ENCODE assay signal across 16 cellular contexts in the genomic region with DNA sequence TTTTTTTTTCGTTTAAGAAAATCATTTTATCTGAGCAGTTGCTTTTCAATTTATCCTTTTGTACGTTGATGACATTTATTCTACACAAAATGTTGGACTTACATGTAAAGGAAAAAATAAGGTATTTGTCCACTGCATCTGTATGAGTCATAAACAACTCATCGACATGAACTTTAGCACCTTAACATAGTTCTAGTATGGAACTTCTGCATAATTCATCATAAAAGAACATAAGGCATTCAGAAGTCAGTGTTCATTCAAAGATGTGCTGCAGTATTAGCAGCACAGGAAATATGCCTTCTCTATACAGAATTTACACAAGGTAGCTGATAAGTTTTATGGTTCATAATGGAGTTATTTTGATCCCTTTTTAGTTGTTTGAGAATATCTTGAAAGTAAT.
DNase-seq lines count a peak whose midpoint lies in the region; ATAC-seq and TF ChIP-seq lines count a peak whose summit lies in the region.
"Had no signal": no experiment of that assay in that cellular context is flagged by ENCODE, and none has a peak within 500 bp of the region (broad histone marks: within the 10 kb centered on the region; RNA-seq: fewer than 3 reads in every experiment).

No MANE protein-coding gene starts in this region.

- no peak overlapping the region for H2BK5ac ChIP-seq in H9 (ENCODE audit: insufficient read length, low read length)

- no peak overlapping the region for H3K56ac ChIP-seq in H9 (ENCODE audit: insufficient read length, low read depth, low read length)

- peaks cover 7 to 20% of the 10 kb centered on the region in 2 experiments for H3K4me1 Mint-ChIP-seq in H9
- H3K4me1 Mint-ChIP-seq: CD8-positive, alpha-beta memory T cell; IgD-negative memory B cell had no signal

- no peak overlapping the region for H3T11ph ChIP-seq in H9 (ENCODE audit: low read length)

- no peak overlapping the region for H2BK20ac ChIP-seq in H9 (ENCODE audit: low read depth, low read length, poor library complexity, severe bottlenecking)

- no peak overlapping the region for H3K4ac ChIP-seq in H9 (ENCODE audit: low read depth, low read length)

- no peak overlapping the region for H2BK120ac ChIP-seq in H9 (ENCODE audit: low read depth, low read length, poor library complexity, severe bottlenecking)

- TF ChIP-seq POLR2A in breast epithelium (IDR thresholded peaks at IDR 0.05), result no peak

- H3K27ac Mint-ChIP-seq in H9, result no peak overlapping the region
- H3K27ac Mint-ChIP-seq: CD8-positive, alpha-beta memory T cell; IgD-negative memory B cell had no signal

- H3K27me3 Mint-ChIP-seq in H9 (ENCODE audit: low read depth), result no peaks in the 10 kb centered on the region
- H3K27me3 Mint-ChIP-seq: CD8-positive, alpha-beta memory T cell; IgD-negative memory B cell had no signal

- H3K4me1 ChIP-seq in mammary epithelial cell (ENCODE audit: insufficient read depth, low read length) (no peaks in the 10 kb centered on the region), breast epithelium (no peaks in the 10 kb centered on the region), H9 (ENCODE audit: insufficient read depth, low read length) (no peaks in the 10 kb centered on the region)
- H3K4me1 ChIP-seq: Caco-2 had no signal

- no peaks in the 10 kb centered on the region for H3K23me2 ChIP-seq in H9 (ENCODE audit: insufficient read length, low read depth, low read length, poor library complexity, severe bottlenecking)

- H3K27me3 ChIP-seq in mammary epithelial cell (ENCODE audit: insufficient read depth, low read length) (no peaks in the 10 kb centered on the region), breast epithelium (no peaks in the 10 kb centered on the region), H9 (ENCODE audit: insufficient read depth, low read length) (no peaks in the 10 kb centered on the region)
- H3K27me3 ChIP-seq: BLaER1 had no signal

- H4K20me1 ChIP-seq in mammary epithelial cell (ENCODE audit: insufficient read depth, low read length), result no peaks in the 10 kb centered on the region
- H4K20me1 ChIP-seq in H9 (ENCODE audit: control insufficient read depth, insufficient read depth, insufficient read length), result no peaks in the 10 kb centered on the region
- H4K20me1 ChIP-seq: BLaER1 had no signal

- no peak overlapping the region for H3K14ac ChIP-seq in H9 (ENCODE audit: insufficient read depth, low read length)

- CTCF ChIA-PET in mammary epithelial cell (lab: Charles Lee; ENCODE audit: low non-redundant PET), result no interaction called here

- H4K91ac ChIP-seq in H9 (ENCODE audit: insufficient read length, low read depth, low read length), result no peak overlapping the region

- BruUV-seq in mammary epithelial cell (replicated peaks; lab: Mats Ljungman, UMichigan), result no TSS peak

- peaks cover 0 to 2% (median 0%) of the 10 kb centered on the region in 3 experiments; a peak in 2 of 7 replicates for H3K36me3 Mint-ChIP-seq in H9 (ENCODE audit: insufficient read depth in 1 of 3, low read depth in 3 of 3)
- H3K36me3 Mint-ChIP-seq: IgD-negative memory B cell had no signal

- no peak overlapping the region for H4K5ac ChIP-seq in H9 (ENCODE audit: insufficient read length, low read depth, low read length)

- dilution Hi-C loops in mammary epithelial cell (cut with HindIII; ENCODE audit: low sequenced_read_pairs), result no loop called here

- H3K36me3 ChIP-seq in mammary epithelial cell (ENCODE audit: insufficient read depth, low read length) (no peaks in the 10 kb centered on the region), breast epithelium (no peaks in the 10 kb centered on the region)
- H3K36me3 ChIP-seq: BLaER1 had no signal

- no peaks in the 10 kb centered on the region for H3K79me2 ChIP-seq in mammary epithelial cell (ENCODE audit: insufficient read depth, low read length)
- H3K79me2 ChIP-seq in H9 (ENCODE audit: insufficient read depth, low read length), result no peaks in the 10 kb centered on the region

- H3K27ac ChIP-seq in mammary epithelial cell (ENCODE audit: insufficient read depth, low read depth, low read length), result no peak overlapping the region
- H3K27ac ChIP-seq in breast epithelium, result no peak overlapping the region
- H3K27ac ChIP-seq in H9 (ENCODE audit: insufficient read length, low read depth, low read length), result no peak overlapping the region
- H3K27ac ChIP-seq: 22Rv1, BLaER1, GM23248, HL-60 had no signal

- H2BK15ac ChIP-seq in H9 (ENCODE audit: low read depth, low read length), result no peak overlapping the region

- no peak for ATAC-seq in GM21619 (IDR thresholded peaks at IDR 0.05; ENCODE audit: unreplicated experiment)

- 72% methylated on average over 3 of the region's 3 CpGs for WGBS in mammary epithelial cell (ENCODE audit: low coverage, missing lambda C conversion rate)
- WGBS in H9 (ENCODE audit: extremely low coverage, insufficient read length, low lambda C conversion rate), result no CpG with 5 or more reads among the region's 3 CpGs

- no peak overlapping the region for H2BK12ac ChIP-seq in H9 (ENCODE audit: insufficient read length, low read depth, low read length)

- intact Hi-C loops in mammary epithelial cell (cut with micrococcal nuclease) (no loop called here), breast epithelium (cut with DNase I; ENCODE audit: low total_unique reads) (no loop called here)

- H3K9me3 Mint-ChIP-seq in H9, result no peaks in the 10 kb centered on the region

- H3K9me3 ChIP-seq in mammary epithelial cell (replicated peaks; ENCODE audit: insufficient read depth, low read length) (no peaks in the 10 kb centered on the region), breast epithelium (peaks cover 0 to 4% of the 10 kb centered on the region in 2 donors), H9 (ENCODE audit: control insufficient read depth, low read depth, low read length) (no peaks in the 10 kb centered on the region)
- H3K9me3 ChIP-seq: BLaER1, Caco-2 had no signal

- H2AFZ ChIP-seq in mammary epithelial cell (ENCODE audit: low read depth, low read length) (no peak overlapping the region), H9 (ENCODE audit: low read length) (no peak overlapping the region)
- H2AFZ ChIP-seq: GM23248 had no signal

- no peak overlapping the region for H3K18ac ChIP-seq in H9 (ENCODE audit: insufficient read length, low read depth, low read length)

- TF ChIP-seq CTCF in mammary epithelial cell (conservative IDR thresholded peaks at IDR 0.05 in 1 of 2, IDR thresholded peaks at IDR 0.05 in 1 of 2; ENCODE audit: extremely low read depth in 1 of 2, insufficient read depth in 1 of 2, low read depth in 1 of 2, low read length in 2 of 2) (no peak), breast epithelium (IDR thresholded peaks at IDR 0.05) (no peak), choroid plexus epithelial cell (conservative IDR thresholded peaks at IDR 0.05; ENCODE audit: low read depth, low read length) (no peak), H9 (conservative IDR thresholded peaks at IDR 0.05) (no peak)

- H3K4me2 ChIP-seq in mammary epithelial cell (ENCODE audit: insufficient read depth, low read depth, low read length), result no peak overlapping the region
- H3K4me2 ChIP-seq in H9 (ENCODE audit: insufficient read depth, insufficient read length, low read length), result no peak overlapping the region
- H3K4me2 ChIP-seq: BLaER1 had no signal

- no peak overlapping the region for H4K8ac ChIP-seq in H9 (replicated peaks; ENCODE audit: insufficient read length, low read depth, low read length)

- DNase-seq in mammary epithelial cell, result peak; percentile 41
- no peak for DNase-seq in breast epithelium (ENCODE audit: low spot score in 2 of 2)
- peak; percentile 20 for DNase-seq in RKO (ENCODE audit: low spot score)
- DNase-seq in choroid plexus epithelial cell (ENCODE audit: low read depth), result peak; percentile 9
- no peak for DNase-seq in H9
- no peak for DNase-seq in activated CD4-positive, alpha-beta T cell treated with anti-CD3 and anti-CD28 coated beads for 4 hours
- DNase-seq: AML-193; Caco-2; CD8-positive, alpha-beta memory T cell; GF-D8; GM23248 had no signal

- no peak overlapping the region for H3K4me3 Mint-ChIP-seq in H9
- H3K4me3 Mint-ChIP-seq: CD8-positive, alpha-beta memory T cell; IgD-negative memory B cell had no signal

- H2AK5ac ChIP-seq in H9 (ENCODE audit: insufficient read length, low read length), result no peak overlapping the region

- H3K4me3 ChIP-seq in mammary epithelial cell (replicated peaks in 1 of 3; ENCODE audit: insufficient read depth in 1 of 3, low read depth in 2 of 3, low read length in 3 of 3) (no peak overlapping the region), breast epithelium (no peak overlapping the region), choroid plexus epithelial cell (ENCODE audit: low read depth, low read length) (no peak overlapping the region)
- H3K4me3 ChIP-seq: BLaER1, GM23248 had no signal

- in situ Hi-C loops in mammary epithelial cell (cut with MboI; ENCODE audit: low sequenced_read_pairs in 2 of 2), result no loop called here

- H3K9ac ChIP-seq in mammary epithelial cell (ENCODE audit: insufficient read depth, low read length) (no peak overlapping the region), H9 (ENCODE audit: extremely low read depth, insufficient read length, low read length) (no peak overlapping the region)
- H3K9ac ChIP-seq: BLaER1, GM23248 had no signal

- no peaks in the 10 kb centered on the region for H3K79me1 ChIP-seq in H9 (ENCODE audit: insufficient read depth, low read depth, low read length, poor library complexity, severe bottlenecking)

- H3K23ac ChIP-seq in H9 (ENCODE audit: insufficient read length, low read depth, low read length), result no peak overlapping the region

Comparison
In these comparisons a context has a peak if more than half of its experiments do, and no peak if none do; other contexts are left out.
1. DNase-seq: peak in mammary epithelial cell (single experiment), RKO (single experiment) and choroid plexus epithelial cell (single experiment); none in breast epithelium (0 of 2), H9 (single experiment) and activated CD4-positive, alpha-beta T cell treated with anti-CD3 and anti-CD28 coated beads for 4 hours (0 of 2).